ENCODE assay signal across 1 cellular context in the genomic region with DNA sequence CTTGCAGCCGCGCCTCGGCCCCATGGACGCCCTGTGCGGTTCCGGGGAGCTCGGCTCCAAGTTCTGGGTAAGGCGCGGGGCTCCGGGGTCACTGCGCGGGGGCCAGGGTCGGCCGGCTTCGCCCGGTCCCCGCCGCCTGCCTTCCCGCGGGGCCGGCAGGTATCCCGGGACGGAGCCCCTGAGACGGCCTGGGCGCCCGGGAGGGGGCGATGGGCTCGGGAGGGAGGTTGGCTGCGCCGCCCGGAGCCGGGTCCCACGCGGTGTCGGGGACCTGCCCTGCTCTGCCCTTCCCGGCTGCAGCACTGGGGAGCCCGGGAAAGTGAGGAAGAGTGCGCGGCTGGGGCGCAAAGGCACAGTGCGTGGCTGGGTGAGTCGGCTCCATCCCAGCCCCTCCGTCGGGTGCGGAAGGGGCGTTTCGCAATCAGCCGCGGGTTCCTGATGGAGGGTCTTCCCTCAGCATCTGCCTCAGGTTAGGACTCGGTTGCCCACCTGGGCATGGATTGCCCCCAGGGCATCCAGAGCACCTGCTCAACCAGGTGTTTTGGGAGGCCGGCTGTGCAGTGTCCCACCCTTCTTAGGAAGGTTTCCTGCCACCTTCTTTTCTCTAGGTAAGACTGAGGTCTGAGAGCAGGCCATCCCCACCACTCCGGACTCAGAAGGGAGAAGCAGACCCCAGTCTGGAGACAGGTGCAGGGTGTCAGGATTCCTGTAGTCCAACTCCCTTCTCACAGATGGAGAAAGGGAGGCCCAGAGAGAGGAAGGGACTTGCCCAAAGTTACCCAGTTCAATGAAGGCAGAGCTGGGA.
A peak's percentile ranks its signal among the peaks of the same experiment; 100 is the strongest.
TF ChIP-seq lines count a peak whose summit lies in the region.

No MANE protein-coding gene starts in this region.

TF ChIP-seq in HepG2, 621 proteins besides CTCF, POLR2A, EP300 and RAD21 (continued from another document and continues in another):
- TF ChIP-seq, protein P1, sequence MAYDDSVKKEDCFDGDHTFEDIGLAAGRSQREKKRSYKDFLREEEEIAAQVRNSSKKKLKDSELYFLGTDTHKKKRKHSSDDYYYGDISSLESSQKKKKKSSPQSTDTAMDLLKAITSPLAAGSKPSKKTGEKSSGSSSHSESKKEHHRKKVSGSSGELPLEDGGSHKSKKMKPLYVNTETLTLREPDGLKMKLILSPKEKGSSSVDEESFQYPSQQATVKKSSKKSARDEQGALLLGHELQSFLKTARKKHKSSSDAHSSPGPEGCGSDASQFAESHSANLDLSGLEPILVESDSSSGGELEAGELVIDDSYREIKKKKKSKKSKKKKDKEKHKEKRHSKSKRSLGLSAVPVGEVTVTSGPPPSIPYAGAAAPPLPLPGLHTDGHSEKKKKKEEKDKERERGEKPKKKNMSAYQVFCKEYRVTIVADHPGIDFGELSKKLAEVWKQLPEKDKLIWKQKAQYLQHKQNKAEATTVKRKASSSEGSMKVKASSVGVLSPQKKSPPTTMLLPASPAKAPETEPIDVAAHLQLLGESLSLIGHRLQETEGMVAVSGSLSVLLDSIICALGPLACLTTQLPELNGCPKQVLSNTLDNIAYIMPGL (CRISPR knock-in tag; IDR thresholded peaks at IDR 0.05; ENCODE audit: borderline replicate concordance in 1 of 2, low read depth in 1 of 2): peak in 1 of 2 experiments; percentile 69; a peak in 2 of 4 replicates
- TF ChIP-seq PHF21A (CRISPR knock-in tag; IDR thresholded peaks at IDR 0.05) (peak; percentile 24), MTA1 (CRISPR knock-in tag; IDR thresholded peaks at IDR 0.05; ENCODE audit: borderline replicate concordance) (peak; percentile 81; the same call in 1 of the 2 replicates), GZF1 (CRISPR knock-in tag; IDR thresholded peaks at IDR 0.05) (no peak), ZFP90 (CRISPR knock-in tag; IDR thresholded peaks at IDR 0.05; ENCODE audit: borderline replicate concordance) (no peak; the same call in 1 of the 2 replicates), ZNF10 (CRISPR knock-in tag; IDR thresholded peaks at IDR 0.05; ENCODE audit: borderline replicate concordance, low read depth) (no peak), SPEN (CRISPR knock-in tag; IDR thresholded peaks at IDR 0.05; ENCODE audit: low read depth) (0 out of 2 replicates have a peak, but pooled peaks have one; percentile 8), ZNF704 (CRISPR knock-in tag; IDR thresholded peaks at IDR 0.05; ENCODE audit: borderline replicate concordance) (0 out of 2 replicates have a peak, but pooled peaks have one; percentile 30), ZNF670 (CRISPR knock-in tag; IDR thresholded peaks at IDR 0.05; ENCODE audit: borderline replicate concordance) (no peak), RNF2 (conservative IDR thresholded peaks at IDR 0.05; ENCODE audit: low read depth) (no peak), KMT2B (CRISPR knock-in tag; IDR thresholded peaks at IDR 0.05) (no peak), ZNF253 (CRISPR knock-in tag; IDR thresholded peaks at IDR 0.05; ENCODE audit: borderline replicate concordance) (peak; percentile 91; the same call in 1 of the 2 replicates), NR2C2 (CRISPR knock-in tag; IDR thresholded peaks at IDR 0.05; ENCODE audit: borderline replicate concordance) (0 out of 2 replicates have a peak, but pooled peaks have one; percentile 14), PHB2 (IDR thresholded peaks at IDR 0.05; ENCODE audit: partially characterized antibody) (no peak), E2F5 (CRISPR knock-in tag; conservative IDR thresholded peaks at IDR 0.05) (no peak; the same call in 1 of the 2 replicates), NONO (IDR thresholded peaks at IDR 0.05) (no peak), NONO (CRISPR knock-in tag; conservative IDR thresholded peaks at IDR 0.05) (peak; percentile 26; the same call in 1 of the 2 replicates), TBL1XR1 (IDR thresholded peaks at IDR 0.05; ENCODE audit: borderline replicate concordance, low read length, partially characterized antibody) (no peak), SSRP1 (CRISPR knock-in tag; IDR thresholded peaks at IDR 0.05) (peak; percentile 31; the same call in 1 of the 2 replicates), ZNF619 (CRISPR knock-in tag; IDR thresholded peaks at IDR 0.05) (no peak), ELF1 (CRISPR knock-in tag; IDR thresholded peaks at IDR 0.05) (no peak), HDAC2 (CRISPR knock-in tag; IDR thresholded peaks at IDR 0.05) (no peak), RARA (CRISPR knock-in tag; IDR thresholded peaks at IDR 0.05) (0 out of 2 replicates have a peak, but pooled peaks have one; percentile 3), ZNF274 (CRISPR knock-in tag; IDR thresholded peaks at IDR 0.05) (0 out of 2 replicates have a peak, but pooled peaks have one; percentile 8), AGO2 (optimal IDR thresholded peaks at IDR 0.05; ENCODE audit: low read depth, low read length) (peak; percentile 69), PAWR (CRISPR knock-in tag; IDR thresholded peaks at IDR 0.05; ENCODE audit: borderline replicate concordance) (peak; percentile 66; the same call in 1 of the 2 replicates), ZNF878 (CRISPR knock-in tag; IDR thresholded peaks at IDR 0.05) (no peak), ZNF790 (CRISPR knock-in tag; IDR thresholded peaks at IDR 0.05; ENCODE audit: borderline replicate concordance) (no peak), ETS1 (CRISPR knock-in tag; IDR thresholded peaks at IDR 0.05) (no peak), TGIF2 (CRISPR knock-in tag; IDR thresholded peaks at IDR 0.05) (0 out of 2 replicates have a peak, but pooled peaks have one; percentile 14), ZNF232 (CRISPR knock-in tag; IDR thresholded peaks at IDR 0.05; ENCODE audit: borderline replicate concordance) (0 out of 2 replicates have a peak, but pooled peaks have one; percentile 35), FOXM1 (CRISPR knock-in tag; IDR thresholded peaks at IDR 0.05) (no peak), ZNF777 (CRISPR knock-in tag; IDR thresholded peaks at IDR 0.05) (peak; percentile 97), ZNF383 (CRISPR knock-in tag; IDR thresholded peaks at IDR 0.05; ENCODE audit: borderline replicate concordance) (peak; percentile 94; the same call in 1 of the 2 replicates), FIP1L1 (IDR thresholded peaks at IDR 0.05; ENCODE audit: borderline replicate concordance, insufficient read depth, low read depth, low read length) (no peak), CREB1 (IDR thresholded peaks at IDR 0.05) (no peak), CREB1 (CRISPR knock-in tag; IDR thresholded peaks at IDR 0.05) (no peak), NRL (CRISPR knock-in tag; IDR thresholded peaks at IDR 0.05; ENCODE audit: borderline replicate concordance) (no peak), ISX (CRISPR knock-in tag; conservative IDR thresholded peaks at IDR 0.05) (no peak), ZNF563 (CRISPR knock-in tag; IDR thresholded peaks at IDR 0.05) (no peak; the same call in 1 of the 2 replicates), ZNF83 (CRISPR knock-in tag; IDR thresholded peaks at IDR 0.05; ENCODE audit: borderline replicate concordance) (no peak), CHD2 (IDR thresholded peaks at IDR 0.05; ENCODE audit: low read depth, low read length) (0 out of 2 replicates have a peak, but pooled peaks have one; percentile 7)
- TF ChIP-seq, protein P2, sequence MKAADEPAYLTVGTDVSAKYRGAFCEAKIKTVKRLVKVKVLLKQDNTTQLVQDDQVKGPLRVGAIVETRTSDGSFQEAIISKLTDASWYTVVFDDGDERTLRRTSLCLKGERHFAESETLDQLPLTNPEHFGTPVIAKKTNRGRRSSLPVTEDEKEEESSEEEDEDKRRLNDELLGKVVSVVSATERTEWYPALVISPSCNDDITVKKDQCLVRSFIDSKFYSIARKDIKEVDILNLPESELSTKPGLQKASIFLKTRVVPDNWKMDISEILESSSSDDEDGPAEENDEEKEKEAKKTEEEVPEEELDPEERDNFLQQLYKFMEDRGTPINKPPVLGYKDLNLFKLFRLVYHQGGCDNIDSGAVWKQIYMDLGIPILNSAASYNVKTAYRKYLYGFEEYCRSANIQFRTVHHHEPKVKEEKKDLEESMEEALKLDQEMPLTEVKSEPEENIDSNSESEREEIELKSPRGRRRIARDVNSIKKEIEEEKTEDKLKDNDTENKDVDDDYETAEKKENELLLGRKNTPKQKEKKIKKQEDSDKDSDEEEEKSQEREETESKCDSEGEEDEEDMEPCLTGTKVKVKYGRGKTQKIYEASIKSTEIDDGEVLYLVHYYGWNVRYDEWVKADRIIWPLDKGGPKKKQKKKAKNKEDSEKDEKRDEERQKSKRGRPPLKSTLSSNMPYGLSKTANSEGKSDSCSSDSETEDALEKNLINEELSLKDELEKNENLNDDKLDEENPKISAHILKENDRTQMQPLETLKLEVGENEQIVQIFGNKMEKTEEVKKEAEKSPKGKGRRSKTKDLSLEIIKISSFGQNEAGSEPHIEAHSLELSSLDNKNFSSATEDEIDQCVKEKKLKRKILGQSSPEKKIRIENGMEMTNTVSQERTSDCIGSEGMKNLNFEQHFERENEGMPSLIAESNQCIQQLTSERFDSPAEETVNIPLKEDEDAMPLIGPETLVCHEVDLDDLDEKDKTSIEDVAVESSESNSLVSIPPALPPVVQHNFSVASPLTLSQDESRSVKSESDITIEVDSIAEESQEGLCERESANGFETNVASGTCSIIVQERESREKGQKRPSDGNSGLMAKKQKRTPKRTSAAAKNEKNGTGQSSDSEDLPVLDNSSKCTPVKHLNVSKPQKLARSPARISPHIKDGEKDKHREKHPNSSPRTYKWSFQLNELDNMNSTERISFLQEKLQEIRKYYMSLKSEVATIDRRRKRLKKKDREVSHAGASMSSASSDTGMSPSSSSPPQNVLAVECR (CRISPR knock-in tag; IDR thresholded peaks at IDR 0.05; ENCODE audit: borderline replicate concordance): peak; percentile 67; the same call in 1 of the 2 replicates
- TF ChIP-seq, protein P3, sequence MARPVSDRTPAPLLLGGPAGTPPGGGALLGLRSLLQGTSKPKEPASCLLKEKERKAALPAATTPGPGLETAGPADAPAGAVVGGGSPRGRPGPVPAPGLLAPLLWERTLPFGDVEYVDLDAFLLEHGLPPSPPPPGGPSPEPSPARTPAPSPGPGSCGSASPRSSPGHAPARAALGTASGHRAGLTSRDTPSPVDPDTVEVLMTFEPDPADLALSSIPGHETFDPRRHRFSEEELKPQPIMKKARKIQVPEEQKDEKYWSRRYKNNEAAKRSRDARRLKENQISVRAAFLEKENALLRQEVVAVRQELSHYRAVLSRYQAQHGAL (CRISPR knock-in tag; IDR thresholded peaks at IDR 0.05; ENCODE audit: not compliant biosample characterization): peak; percentile 47
- TF ChIP-seq, protein P4, sequence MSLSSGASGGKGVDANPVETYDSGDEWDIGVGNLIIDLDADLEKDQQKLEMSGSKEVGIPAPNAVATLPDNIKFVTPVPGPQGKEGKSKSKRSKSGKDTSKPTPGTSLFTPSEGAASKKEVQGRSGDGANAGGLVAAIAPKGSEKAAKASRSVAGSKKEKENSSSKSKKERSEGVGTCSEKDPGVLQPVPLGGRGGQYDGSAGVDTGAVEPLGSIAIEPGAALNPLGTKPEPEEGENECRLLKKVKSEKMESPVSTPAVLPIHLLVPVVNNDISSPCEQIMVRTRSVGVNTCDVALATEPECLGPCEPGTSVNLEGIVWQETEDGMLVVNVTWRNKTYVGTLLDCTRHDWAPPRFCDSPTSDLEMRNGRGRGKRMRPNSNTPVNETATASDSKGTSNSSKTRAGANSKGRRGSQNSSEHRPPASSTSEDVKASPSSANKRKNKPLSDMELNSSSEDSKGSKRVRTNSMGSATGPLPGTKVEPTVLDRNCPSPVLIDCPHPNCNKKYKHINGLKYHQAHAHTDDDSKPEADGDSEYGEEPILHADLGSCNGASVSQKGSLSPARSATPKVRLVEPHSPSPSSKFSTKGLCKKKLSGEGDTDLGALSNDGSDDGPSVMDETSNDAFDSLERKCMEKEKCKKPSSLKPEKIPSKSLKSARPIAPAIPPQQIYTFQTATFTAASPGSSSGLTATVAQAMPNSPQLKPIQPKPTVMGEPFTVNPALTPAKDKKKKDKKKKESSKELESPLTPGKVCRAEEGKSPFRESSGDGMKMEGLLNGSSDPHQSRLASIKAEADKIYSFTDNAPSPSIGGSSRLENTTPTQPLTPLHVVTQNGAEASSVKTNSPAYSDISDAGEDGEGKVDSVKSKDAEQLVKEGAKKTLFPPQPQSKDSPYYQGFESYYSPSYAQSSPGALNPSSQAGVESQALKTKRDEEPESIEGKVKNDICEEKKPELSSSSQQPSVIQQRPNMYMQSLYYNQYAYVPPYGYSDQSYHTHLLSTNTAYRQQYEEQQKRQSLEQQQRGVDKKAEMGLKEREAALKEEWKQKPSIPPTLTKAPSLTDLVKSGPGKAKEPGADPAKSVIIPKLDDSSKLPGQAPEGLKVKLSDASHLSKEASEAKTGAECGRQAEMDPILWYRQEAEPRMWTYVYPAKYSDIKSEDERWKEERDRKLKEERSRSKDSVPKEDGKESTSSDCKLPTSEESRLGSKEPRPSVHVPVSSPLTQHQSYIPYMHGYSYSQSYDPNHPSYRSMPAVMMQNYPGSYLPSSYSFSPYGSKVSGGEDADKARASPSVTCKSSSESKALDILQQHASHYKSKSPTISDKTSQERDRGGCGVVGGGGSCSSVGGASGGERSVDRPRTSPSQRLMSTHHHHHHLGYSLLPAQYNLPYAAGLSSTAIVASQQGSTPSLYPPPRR (CRISPR knock-in tag; IDR thresholded peaks at IDR 0.05; ENCODE audit: borderline replicate concordance): peak; percentile 50; the same call in 1 of the 2 replicates
